ENCODE assay signal across 21 cellular contexts in genomic region chr4:1153567-1154090, GRCh38. TPM values are rescaled to one million over a fixed set of nuclear protein-coding genes. Genes with fewer than 3 reads are reported as not detected.
"Had no signal": no experiment of that assay in that cellular context is flagged by ENCODE, and none has a peak within 500 bp of the region (broad histone marks: within the 10 kb centered on the region; RNA-seq: fewer than 3 reads in every experiment).

No MANE protein-coding gene starts in this region.

- H3K27ac ChIP-seq: HL-60, SJSA1, SK-N-MC had no signal

- H3K4me3 ChIP-seq: SJSA1, SK-N-MC had no signal

- H3K9me3 ChIP-seq: SJSA1 had no signal

- H3K36me3 ChIP-seq: SJSA1 had no signal

- DNase-seq: KBM-7, NCI-H1048, NCI-H1105, NCI-H1417, NCI-H1436 treated with DMSO at 0.1 percent for 48 hours, NCI-H1694, NCI-H187 treated with DMSO at 0.1 percent for 48 hours, NCI-H2029 treated with DMSO at 0.1 percent for 48 hours, NCI-H2107, NCI-H226, NCI-H446, NCI-H510A, NCI-H524 treated with DMSO at 0.1 percent for 48 hours, NCI-H774, Right ventricle myocardium superior, SIG-M5 had no signal

- H3K4me1 ChIP-seq: SJSA1 had no signal

- H3K27me3 ChIP-seq: SJSA1 had no signal

RNA-seq across cellular contexts. Expression of gene RNF212, which starts 40.3 kb away (rescaled TPM):
- total RNA-seq: LHCN-M2, MCF 10A, SJSA1 had no signal
